15 cellular contexts compared by ENCODE assay signal in the genomic region with DNA sequence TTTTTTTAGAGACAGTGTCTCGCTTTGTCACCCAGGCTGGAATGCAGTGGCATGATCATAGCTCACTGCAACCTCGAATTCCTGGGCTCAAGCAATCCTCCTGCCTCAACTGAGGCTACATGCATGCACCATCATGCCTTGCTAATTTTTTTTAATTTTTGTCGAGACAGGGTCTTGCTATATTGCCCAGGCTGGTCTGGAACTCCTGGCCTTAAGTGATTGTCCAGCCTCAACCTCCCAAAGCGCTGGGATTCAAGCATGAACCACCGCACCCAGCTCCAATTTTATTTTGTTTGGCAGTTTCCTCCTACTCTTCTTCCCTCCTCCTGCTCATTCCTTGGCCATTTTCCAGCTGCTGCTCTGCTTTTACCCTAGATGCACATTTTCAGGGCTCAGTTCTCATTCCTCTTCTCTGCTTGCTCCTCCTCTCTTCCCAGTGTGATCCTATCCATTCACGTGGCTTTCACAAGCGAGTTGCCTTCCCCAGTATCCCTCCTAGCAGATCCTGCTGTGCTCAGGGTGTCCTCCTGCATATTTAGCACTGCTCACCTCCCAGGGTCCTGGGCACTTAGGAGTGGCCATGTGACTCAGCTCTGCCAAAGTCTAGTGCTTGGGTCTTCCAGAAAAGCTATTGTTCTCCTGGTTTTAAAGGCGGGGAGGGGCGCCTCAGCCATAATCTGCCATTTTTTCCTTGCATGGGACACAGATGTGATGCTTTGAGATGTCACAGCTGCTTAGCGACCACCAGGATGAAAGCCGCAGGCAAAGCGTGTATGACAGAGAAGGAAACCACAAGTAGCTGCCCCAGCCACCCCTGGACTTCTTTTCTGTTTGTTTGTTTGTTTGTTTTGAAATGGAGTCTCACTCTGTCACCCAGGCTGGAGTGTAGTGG. TPM values are rescaled to one million over a fixed set of nuclear protein-coding genes. Genes with fewer than 3 reads are reported as not detected.
DNase-seq lines count a peak whose midpoint lies in the region; ATAC-seq and TF ChIP-seq lines count a peak whose summit lies in the region.
"Had no signal": no experiment of that assay in that cellular context is flagged by ENCODE, and none has a peak within 500 bp of the region (broad histone marks: within the 10 kb centered on the region; RNA-seq: fewer than 3 reads in every experiment).

No MANE protein-coding gene starts in this region.

- no peak for TF ChIP-seq POLR2A in ovary (IDR thresholded peaks at IDR 0.05)

- H3K4me1 ChIP-seq in ovary (ENCODE audit: insufficient read depth), result no peaks in the 10 kb centered on the region
- H3K4me1 ChIP-seq: upper lobe of left lung had no signal

- H3K4me3 Mint-ChIP-seq in CD14-positive monocyte (no peak overlapping the region), type B pancreatic cell (no peak overlapping the region)
- H3K4me3 Mint-ChIP-seq: activated CD4-positive, alpha-beta T cell treated with anti-CD3 and anti-CD28 coated beads, Interleukin-2, amount 10 ng/mL, durations not matched to agents 7 days and 5 days had no signal

- H3K27me3 Mint-ChIP-seq in CD14-positive monocyte (ENCODE audit: low read depth in 3 of 3), result no peaks in the 10 kb centered on the region
- H3K27me3 Mint-ChIP-seq in type B pancreatic cell, result no peaks in the 10 kb centered on the region
- H3K27me3 Mint-ChIP-seq: activated CD4-positive, alpha-beta T cell treated with anti-CD3 and anti-CD28 coated beads, Interleukin-2, amount 10 ng/mL, durations not matched to agents 7 days and 5 days had no signal

- no peak for TF ChIP-seq CTCF in ovary (IDR thresholded peaks at IDR 0.05)
- TF ChIP-seq CTCF in CD14-positive monocyte (IDR thresholded peaks at IDR 0.05), result no peak
- no peak for TF ChIP-seq CTCF in type B pancreatic cell (conservative IDR thresholded peaks at IDR 0.05)

- H3K27me3 ChIP-seq in MG63, result no peaks in the 10 kb centered on the region
- no peaks in the 10 kb centered on the region for H3K27me3 ChIP-seq in ovary
- H3K27me3 ChIP-seq: hepatocyte, upper lobe of left lung had no signal

- no peak overlapping the region for H3K4me3 ChIP-seq in MG63
- H3K4me3 ChIP-seq in ovary, result no peak overlapping the region
- H3K4me3 ChIP-seq: hepatocyte, upper lobe of left lung had no signal

- H3K27ac Mint-ChIP-seq in CD14-positive monocyte (peak overlapping the region in 2 of 7 donors; percentile 9 to 17), type B pancreatic cell (no peak overlapping the region)
- H3K27ac Mint-ChIP-seq: activated CD4-positive, alpha-beta T cell treated with anti-CD3 and anti-CD28 coated beads, Interleukin-2, amount 10 ng/mL, durations not matched to agents 7 days and 5 days had no signal

- no peaks in the 10 kb centered on the region for H3K9me3 ChIP-seq in MG63
- no peaks in the 10 kb centered on the region for H3K9me3 ChIP-seq in ovary
- H3K9me3 ChIP-seq: upper lobe of left lung had no signal

- no peak overlapping the region for H3K27ac ChIP-seq in ovary
- H3K27ac ChIP-seq: hepatocyte, HL-60, upper lobe of left lung had no signal

- peaks cover 5 to 17% of the 10 kb centered on the region in 2 donors for H3K36me3 Mint-ChIP-seq in CD14-positive monocyte
- peaks cover 3% of the 10 kb centered on the region for H3K36me3 Mint-ChIP-seq in type B pancreatic cell

- WGBS in ovary, 3 donors, result 50 to 58% (median 53%) methylated on average over 12 of the region's 12 CpGs

- DNase-seq in Ammon's horn (ENCODE audit: low spot score), result peak; percentile 58
- peak; percentile 25 for DNase-seq in MG63
- DNase-seq in fibroblast of peridontal ligament (ENCODE audit: extremely low read depth), result peak; percentile 83
- DNase-seq in ovary, result peak; percentile 49 to 74 (median 62)
- DNase-seq in CD14-positive monocyte (ENCODE audit: low spot score), result no peak
- no peak for DNase-seq in type B pancreatic cell (ENCODE audit: extremely low spot score, unreplicated experiment)
- DNase-seq: activated CD4-positive, alpha-beta T cell treated with anti-CD3 and anti-CD28 coated beads, Interleukin-2, amount 10 ng/mL, durations not matched to agents 7 days and 5 days; activated gamma-delta T cell treated with Interleukin-2 at 50 U/mL for 16 hours; mesenchymal stem cell; NCI-H1048; upper lobe of left lung had no signal

- H3K9me3 Mint-ChIP-seq in CD14-positive monocyte (peaks cover 0 to 3% (median 0%) of the 10 kb centered on the region in 7 donors), type B pancreatic cell (no peaks in the 10 kb centered on the region)
- H3K9me3 Mint-ChIP-seq: activated CD4-positive, alpha-beta T cell treated with anti-CD3 and anti-CD28 coated beads, Interleukin-2, amount 10 ng/mL, durations not matched to agents 7 days and 5 days had no signal

- peaks cover 10% of the 10 kb centered on the region for H3K36me3 ChIP-seq in MG63
- H3K36me3 ChIP-seq in ovary, result no peaks in the 10 kb centered on the region

- H3K4me1 Mint-ChIP-seq in CD14-positive monocyte (no peaks in the 10 kb centered on the region), type B pancreatic cell (ENCODE audit: unreplicated experiment) (peaks cover 9% of the 10 kb centered on the region)
- H3K4me1 Mint-ChIP-seq: activated CD4-positive, alpha-beta T cell treated with anti-CD3 and anti-CD28 coated beads, Interleukin-2, amount 10 ng/mL, durations not matched to agents 7 days and 5 days had no signal

- intact Hi-C loops in ovary (cut with DNase I), result no loop called here
- intact Hi-C loops in CD14-positive monocyte (cut with micrococcal nuclease), result no loop called here

- no peak for TF ChIP-seq EP300 in ovary (IDR thresholded peaks at IDR 0.05)

- ATAC-seq in GM19328 (IDR thresholded peaks at IDR 0.05; ENCODE audit: unreplicated experiment), result no peak
- no peak for ATAC-seq in HG02852 (IDR thresholded peaks at IDR 0.05; ENCODE audit: unreplicated experiment)

RNA-seq across cellular contexts. Expression of gene PSEN2, which starts 33.6 kb away (rescaled TPM):
- 25.1 and 37.2 TPM in 2 replicates for total RNA-seq in MG63 (2014; rRNA removed; shearing (Covaris generic); ENCODE audit: low replicate concordance)
- 10 to 100 TPM; 19.4 to 37.0 (median 27.1) TPM for total RNA-seq in ovary
- polyA plus RNA-seq in ovary, result 10 to 100 TPM; 17.8 to 20.1 TPM
- polyA plus RNA-seq in CD14-positive monocyte, result 10 to 100 TPM; 11.4 to 11.8 TPM
- 10.5 and 22.6 TPM in 2 replicates for total RNA-seq in type B pancreatic cell (ENCODE audit: low replicate concordance)

RNA-seq across cellular contexts. Expression of gene COQ8A, which starts 36.0 kb away (rescaled TPM):
- total RNA-seq in MG63 (2014; rRNA removed; shearing (Covaris generic); ENCODE audit: low replicate concordance), result 7.4 and 14.8 TPM in 2 replicates
- total RNA-seq in ovary, result 100 to 1,000 TPM in 1 of 7 donors, 10 to 100 TPM in 6; 37.4 to 101 (median 71.2) TPM
- polyA plus RNA-seq in ovary, result 10 to 100 TPM; 37.5 to 59.9 TPM
- polyA plus RNA-seq in CD14-positive monocyte, result 10 to 100 TPM; 33.1 to 38.2 TPM
- total RNA-seq in type B pancreatic cell (ENCODE audit: low replicate concordance), result 21.0 and 29.7 TPM in 2 replicates

Comparison
In these comparisons a context has a peak if more than half of its experiments do, and no peak if none do; other contexts are left out.
1. DNase-seq: peak in Ammon's horn (single experiment), MG63 (single experiment), fibroblast of peridontal ligament (single experiment) and ovary (5 of 5); none in CD14-positive monocyte (single experiment) and type B pancreatic cell (single experiment).